9 cellular contexts compared by ENCODE assay signal in the genomic region with DNA sequence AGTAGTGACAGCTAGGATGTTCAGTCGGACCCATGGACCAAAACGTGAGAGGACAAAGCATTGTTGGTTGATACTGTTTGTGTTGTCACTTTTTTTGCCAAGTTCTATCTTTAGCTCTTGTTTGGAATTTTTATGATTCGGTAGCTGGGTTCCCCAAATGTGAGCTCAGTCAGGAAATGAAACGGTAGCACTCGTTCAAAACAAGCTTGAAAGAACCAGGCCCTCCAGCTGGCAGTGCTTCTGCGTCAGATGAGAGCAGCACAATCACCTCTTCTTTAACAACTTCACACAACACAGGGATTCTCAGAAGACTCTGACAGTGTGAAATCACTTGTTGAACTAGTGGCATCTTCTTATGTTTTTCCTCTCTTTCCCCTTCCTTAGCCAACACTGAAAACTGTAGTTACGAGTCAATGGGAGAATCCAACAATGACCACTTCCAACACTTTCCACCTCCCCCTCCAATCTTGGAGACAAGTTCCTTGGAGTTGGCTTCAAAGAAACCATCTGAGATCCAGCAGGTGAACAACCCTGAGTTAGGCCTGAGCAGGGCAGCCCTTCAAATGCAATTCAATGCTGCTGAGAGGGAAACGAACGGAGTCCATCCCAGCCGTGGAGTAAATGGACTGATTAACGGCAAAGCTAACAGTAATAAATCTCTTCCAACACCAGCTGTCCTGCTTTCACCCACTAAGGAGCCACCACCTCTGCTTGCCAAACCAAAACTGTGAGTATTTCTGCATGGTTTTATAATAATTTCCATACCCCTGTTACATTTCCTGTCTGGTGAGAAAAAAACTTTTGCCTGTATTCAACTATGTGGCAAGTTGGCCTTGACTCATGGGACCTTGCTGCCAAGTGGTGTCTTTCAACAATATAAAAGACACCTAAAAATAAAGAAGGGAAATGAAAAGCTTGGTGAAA.
DNase-seq lines count a peak whose midpoint lies in the region; ATAC-seq and TF ChIP-seq lines count a peak whose summit lies in the region.
"Had no signal": no experiment of that assay in that cellular context is flagged by ENCODE, and none has a peak within 500 bp of the region (broad histone marks: within the 10 kb centered on the region; RNA-seq: fewer than 3 reads in every experiment).

No MANE protein-coding gene starts in this region.

- H3K4me1 ChIP-seq in skeletal muscle satellite cell (ENCODE audit: control insufficient read depth, insufficient read depth, low read length) = peaks cover 68% of the 10 kb centered on the region

- no peaks in the 10 kb centered on the region for H3K9me3 ChIP-seq in skeletal muscle satellite cell (replicated peaks; ENCODE audit: low read length)

- H3K36me3 ChIP-seq in skeletal muscle satellite cell (ENCODE audit: insufficient read depth, low read length) = peaks cover 49% of the 10 kb centered on the region

- DNase-seq in ELR (ENCODE audit: low read depth) (peak; percentile 16), NCI-H446 treated with DMSO at 0.1 percent for 48 hours (lab: John Stamatoyannopoulos, UW) (peak; percentile 47), fibroblast of mammary gland (ENCODE audit: low read depth) (peak; percentile 82), NCI-H1930 (lab: John Stamatoyannopoulos, UW) (no peak), activated gamma-delta T cell treated with Interleukin-2 at 50 U/mL for 16 hours (no peak)
- DNase-seq: MM.1S had no signal

- H3K4me3 ChIP-seq in fibroblast of mammary gland (ENCODE audit: control insufficient read depth, low read depth, low read length) = no peak overlapping the region
- H3K4me3 ChIP-seq in skeletal muscle satellite cell (ENCODE audit: low read length) = peak overlapping the region; percentile 4

- peak overlapping the region; percentile 76 for H3K9ac ChIP-seq in skeletal muscle satellite cell (ENCODE audit: low read depth, low read length)

- no peak for ATAC-seq in HG03432 (IDR thresholded peaks at IDR 0.05; ENCODE audit: unreplicated experiment)
- ATAC-seq in HG02852 (IDR thresholded peaks at IDR 0.05; ENCODE audit: unreplicated experiment) = no peak

- H3K4me2 ChIP-seq in skeletal muscle satellite cell (ENCODE audit: low read length) = peak overlapping the region; percentile 41

- TF ChIP-seq CTCF in fibroblast of mammary gland (conservative IDR thresholded peaks at IDR 0.05; ENCODE audit: control insufficient read depth, insufficient read depth, low read depth, low read length) = no peak

- no peaks in the 10 kb centered on the region for H3K27me3 ChIP-seq in skeletal muscle satellite cell (ENCODE audit: control insufficient read depth, insufficient read depth, low read length)

Comparison
In these comparisons a context has a peak if more than half of its experiments do, and no peak if none do; other contexts are left out.
1. DNase-seq: peak in ELR (single experiment), NCI-H446 treated with DMSO at 0.1 percent for 48 hours (single experiment) and fibroblast of mammary gland (single experiment); none in NCI-H1930 (0 of 2) and activated gamma-delta T cell treated with Interleukin-2 at 50 U/mL for 16 hours (single experiment).